28 cellular contexts compared by ENCODE assay signal in genomic region chrX:111170017-111170416, GRCh38.
DNase-seq lines count a peak whose midpoint lies in the region; ATAC-seq and TF ChIP-seq lines count a peak whose summit lies in the region.
"Had no signal": no experiment of that assay in that cellular context is flagged by ENCODE, and none has a peak within 500 bp of the region (broad histone marks: within the 10 kb centered on the region; RNA-seq: fewer than 3 reads in every experiment).

No MANE protein-coding gene starts in this region.

- no peaks in the 10 kb centered on the region for H3K36me3 Mint-ChIP-seq in activated CD4-positive, alpha-beta T cell treated with anti-CD3 and anti-CD28 coated beads for 36 hours (ENCODE audit: low read depth)
- H3K36me3 Mint-ChIP-seq: activated naive CD8-positive, alpha-beta T cell; memory B cell; type B pancreatic cell; WTC11 had no signal

- POLR2A ChIA-PET in activated CD4-positive, alpha-beta T cell treated with anti-CD3 and anti-CD28 coated beads for 36 hours (lab: Charles Lee): interaction anchor here (0.7 kb wide), 1 partner anchor 36 kb away, joined by 3 read pairs; no protein-coding TSS in a partner anchor

- no peaks in the 10 kb centered on the region for H3K9me3 Mint-ChIP-seq in activated CD4-positive, alpha-beta T cell treated with anti-CD3 and anti-CD28 coated beads for 36 hours (ENCODE audit: low read depth)
- H3K9me3 Mint-ChIP-seq: activated T-helper 1 cell treated with anti-CD3 and anti-CD28 coated beads, Interleukin-12 subunit alpha, Interleukin-12 subunit beta, Interleukin-2, Interleukin-4 antibody, amounts not matched to agents 30 ng/mL and 10 ng/mL and 1 ng/mL, durations not matched to agents 14 hours and 24 hours and 36 hours; central memory CD8-positive, alpha-beta T cell; memory B cell; type B pancreatic cell; WTC11 had no signal

- no peaks in the 10 kb centered on the region for H3K27me3 Mint-ChIP-seq in activated CD4-positive, alpha-beta T cell treated with anti-CD3 and anti-CD28 coated beads for 36 hours
- H3K27me3 Mint-ChIP-seq: activated naive CD8-positive, alpha-beta T cell; B cell; central memory CD8-positive, alpha-beta T cell; memory B cell; progenitor cell of endocrine pancreas; type B pancreatic cell had no signal

- no peak overlapping the region for H3K4me3 ChIP-seq in epithelial cell of esophagus (ENCODE audit: low read length)
- H3K4me3 ChIP-seq: A549, ascending aorta, dorsolateral prefrontal cortex, HAP-1 had no signal

- intact Hi-C loops in activated CD4-positive, alpha-beta T cell treated with anti-CD3 and anti-CD28 coated beads for 36 hours (cut with DNase I, micrococcal nuclease): no loop called here

- CTCF ChIA-PET in activated CD4-positive, alpha-beta T cell treated with anti-CD3 and anti-CD28 coated beads for 36 hours (lab: Charles Lee): interaction anchor here (1.4 kb wide), 1 partner anchor 72 kb away, joined by 3 read pairs; no protein-coding TSS in a partner anchor

- DNase-seq in activated CD4-positive, alpha-beta T cell treated with anti-CD3 and anti-CD28 coated beads for 36 hours: peak; percentile 7
- DNase-seq in activated CD4-positive, alpha-beta T cell treated with anti-CD3 and anti-CD28 coated beads, Interleukin-2, amount 50 U/mL, for 4 hours: no peak
- DNase-seq in NCI-H460 (ENCODE audit: extremely low read depth, low read depth) (peak; percentile 7), epithelial cell of esophagus (ENCODE audit: low read depth) (peak; percentile 5), stromal cell of bone marrow (ENCODE audit: low read depth) (peak; percentile 3), NCI-H524 (lab: John Stamatoyannopoulos, UW) (no peak), putamen (ENCODE audit: low spot score) (no peak)
- DNase-seq: DMS79, dorsolateral prefrontal cortex, Karpas-422, left cardiac atrium, NCI-H1092, NCI-H187, NCI-H774, SHP77, T1000 had no signal

- peaks cover 10% of the 10 kb centered on the region for H3K4me1 Mint-ChIP-seq in activated CD4-positive, alpha-beta T cell treated with anti-CD3 and anti-CD28 coated beads for 36 hours
- H3K4me1 Mint-ChIP-seq: B cell; central memory CD8-positive, alpha-beta T cell; WTC11 had no signal

- no peak overlapping the region for H3K4me3 Mint-ChIP-seq in activated CD4-positive, alpha-beta T cell treated with anti-CD3 and anti-CD28 coated beads for 36 hours
- H3K4me3 Mint-ChIP-seq: activated naive CD8-positive, alpha-beta T cell; activated T-helper 1 cell treated with anti-CD3 and anti-CD28 coated beads, Interleukin-12 subunit alpha, Interleukin-12 subunit beta, Interleukin-2, Interleukin-4 antibody, amounts not matched to agents 30 ng/mL and 10 ng/mL and 1 ng/mL, durations not matched to agents 14 hours and 24 hours and 36 hours; B cell; central memory CD8-positive, alpha-beta T cell; memory B cell; type B pancreatic cell; WTC11 had no signal

- no peak for TF ChIP-seq CTCF in epithelial cell of esophagus (IDR thresholded peaks at IDR 0.05; ENCODE audit: insufficient read depth, low read depth, low read length, missing control alignments)

- peak; percentile 90 for ATAC-seq in activated CD4-positive, alpha-beta T cell treated with anti-CD3 and anti-CD28 coated beads for 36 hours
- ATAC-seq in HG02840 (IDR thresholded peaks at IDR 0.05; ENCODE audit: low FRiP score, unreplicated experiment): no peak
- ATAC-seq: A549, left cardiac atrium, WTC11 had no signal

- H3K27ac Mint-ChIP-seq in activated CD4-positive, alpha-beta T cell treated with anti-CD3 and anti-CD28 coated beads for 36 hours: no peak overlapping the region
- H3K27ac Mint-ChIP-seq: activated naive CD8-positive, alpha-beta T cell; activated T-helper 1 cell treated with anti-CD3 and anti-CD28 coated beads, Interleukin-12 subunit alpha, Interleukin-12 subunit beta, Interleukin-2, Interleukin-4 antibody, amounts not matched to agents 30 ng/mL and 10 ng/mL and 1 ng/mL, durations not matched to agents 14 hours and 24 hours and 36 hours; B cell; memory B cell; progenitor cell of endocrine pancreas; WTC11 had no signal

Comparison
In these comparisons a context has a peak if more than half of its experiments do, and no peak if none do; other contexts are left out.
1. DNase-seq: peak in activated CD4-positive, alpha-beta T cell treated with anti-CD3 and anti-CD28 coated beads for 36 hours (single experiment), NCI-H460 (single experiment), epithelial cell of esophagus (single experiment) and stromal cell of bone marrow (single experiment); none in activated CD4-positive, alpha-beta T cell treated with anti-CD3 and anti-CD28 coated beads, Interleukin-2, amount 50 U/mL, for 4 hours (0 of 2), NCI-H524 (0 of 2) and putamen (single experiment).